ENCODE assay signal across 10 cellular contexts in the genomic region with DNA sequence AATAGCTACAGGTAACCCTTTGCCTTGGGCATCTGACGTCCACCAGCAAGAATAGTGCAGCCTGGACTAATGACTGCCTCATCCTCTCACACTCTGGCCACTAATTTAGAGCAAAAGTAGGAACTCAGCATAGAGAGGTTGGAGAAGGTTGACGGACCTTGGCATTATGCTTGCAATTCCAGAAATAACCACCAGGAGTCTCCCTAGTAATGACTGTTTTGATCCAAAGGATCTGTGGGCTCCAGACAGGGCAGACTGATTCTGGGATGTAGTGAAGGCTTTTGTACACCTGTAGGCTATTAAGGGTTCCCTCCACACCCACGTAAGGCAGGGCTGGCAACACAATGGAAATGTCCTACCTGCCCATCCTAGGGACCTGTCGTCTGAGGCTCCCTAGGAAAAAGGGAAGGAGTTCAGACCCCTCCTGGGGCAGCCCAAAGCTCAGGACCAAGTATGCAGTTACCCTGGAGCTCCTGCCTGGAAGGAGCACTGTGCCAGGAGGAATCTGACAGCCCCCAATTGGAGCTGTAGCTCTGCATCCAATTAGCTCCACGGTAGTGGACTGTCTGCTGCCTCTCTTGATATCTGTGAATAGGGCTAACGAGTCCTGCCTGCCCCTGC.
DNase-seq lines count a peak whose midpoint lies in the region; ATAC-seq and TF ChIP-seq lines count a peak whose summit lies in the region.
"Had no signal": no experiment of that assay in that cellular context is flagged by ENCODE, and none has a peak within 500 bp of the region (broad histone marks: within the 10 kb centered on the region; RNA-seq: fewer than 3 reads in every experiment).

No MANE protein-coding gene starts in this region.

- TF ChIP-seq CTCF in activated CD8-positive, alpha-beta T cell treated with anti-CD3 and anti-CD28 coated beads for 36 hours (IDR thresholded peaks at IDR 0.05), result peak; percentile 75
- peak; percentile 53 for TF ChIP-seq CTCF in fibroblast of villous mesenchyme (IDR thresholded peaks at IDR 0.05; ENCODE audit: insufficient read depth, low read depth, low read length)
- peak; percentile 30 to 42 for TF ChIP-seq CTCF in tibial artery (IDR thresholded peaks at IDR 0.05)

- no peak overlapping the region for H3K4me3 Mint-ChIP-seq in activated CD8-positive, alpha-beta T cell treated with anti-CD3 and anti-CD28 coated beads for 36 hours
- no peak overlapping the region for H3K4me3 Mint-ChIP-seq in activated CD8-positive, alpha-beta T cell treated with anti-CD3 and anti-CD28 coated beads, Interleukin-2, amount 10 ng/mL, durations not matched to agents 7 days and 5 days

- no peaks in the 10 kb centered on the region for H3K9me3 ChIP-seq in tibial artery

- CTCF ChIA-PET in activated CD8-positive, alpha-beta T cell treated with anti-CD3 and anti-CD28 coated beads for 36 hours (lab: Charles Lee), result interaction anchor here (0.9 to 1.9 kb wide), 4 partner anchors 14 to 45 kb away, joined by 3 to 10 read pairs (median 4); no protein-coding TSS in a partner anchor
- CTCF ChIA-PET in activated CD8-positive, alpha-beta T cell treated with anti-CD3 and anti-CD28 coated beads, Interleukin-2, amount 10 ng/mL, durations not matched to agents 7 days and 5 days (lab: Charles Lee), result interaction anchor here (2.1 kb wide), 1 partner anchor 37 kb away, joined by 6 read pairs; no protein-coding TSS in a partner anchor

- H3K27me3 ChIP-seq in tibial artery, result no peaks in the 10 kb centered on the region

- intact Hi-C loops in activated CD8-positive, alpha-beta T cell treated with anti-CD3 and anti-CD28 coated beads for 36 hours (cut with micrococcal nuclease), result no loop called here
- intact Hi-C loops in tibial artery (cut with DNase I; ENCODE audit: low total_unique reads), result loop anchor here (5.0 kb wide), 1 partner anchor 35 kb away; no protein-coding TSS in a partner anchor

- H3K27me3 Mint-ChIP-seq in activated CD8-positive, alpha-beta T cell treated with anti-CD3 and anti-CD28 coated beads for 36 hours, result no peaks in the 10 kb centered on the region
- no peaks in the 10 kb centered on the region for H3K27me3 Mint-ChIP-seq in activated CD8-positive, alpha-beta T cell treated with anti-CD3 and anti-CD28 coated beads, Interleukin-2, amount 10 ng/mL, durations not matched to agents 7 days and 5 days (ENCODE audit: low read depth)

- peaks cover 3% of the 10 kb centered on the region for H3K4me1 Mint-ChIP-seq in activated CD8-positive, alpha-beta T cell treated with anti-CD3 and anti-CD28 coated beads for 36 hours (ENCODE audit: low read depth)
- H3K4me1 Mint-ChIP-seq in activated CD8-positive, alpha-beta T cell treated with anti-CD3 and anti-CD28 coated beads, Interleukin-2, amount 10 ng/mL, durations not matched to agents 7 days and 5 days (ENCODE audit: low read depth), result peaks cover 8% of the 10 kb centered on the region
- H3K4me1 Mint-ChIP-seq: CD4-positive, CD25-positive, alpha-beta regulatory T cell had no signal

- no peak overlapping the region for H3K4me3 ChIP-seq in fibroblast of villous mesenchyme (ENCODE audit: low read depth, low read length)
- no peak overlapping the region for H3K4me3 ChIP-seq in tibial artery

- POLR2A ChIA-PET in activated CD8-positive, alpha-beta T cell treated with anti-CD3 and anti-CD28 coated beads for 36 hours (lab: Charles Lee), result no interaction called here
- POLR2A ChIA-PET in activated CD8-positive, alpha-beta T cell treated with anti-CD3 and anti-CD28 coated beads, Interleukin-2, amount 10 ng/mL, durations not matched to agents 7 days and 5 days (lab: Charles Lee), result no interaction called here

- peaks cover 4% of the 10 kb centered on the region for H3K9me3 Mint-ChIP-seq in activated CD8-positive, alpha-beta T cell treated with anti-CD3 and anti-CD28 coated beads for 36 hours
- H3K9me3 Mint-ChIP-seq in activated CD8-positive, alpha-beta T cell treated with anti-CD3 and anti-CD28 coated beads, Interleukin-2, amount 10 ng/mL, durations not matched to agents 7 days and 5 days (ENCODE audit: insufficient read depth), result no peaks in the 10 kb centered on the region

- H3K36me3 ChIP-seq in tibial artery, result peaks cover 22 to 86% (median 60%) of the 10 kb centered on the region in 3 donors

- no peak overlapping the region for H3K27ac ChIP-seq in tibial artery

- H3K4me1 ChIP-seq in tibial artery, result peaks cover 0 to 10% (median 5%) of the 10 kb centered on the region in 4 donors

- no peak overlapping the region for H3K27ac Mint-ChIP-seq in activated CD8-positive, alpha-beta T cell treated with anti-CD3 and anti-CD28 coated beads for 36 hours
- H3K27ac Mint-ChIP-seq in activated CD8-positive, alpha-beta T cell treated with anti-CD3 and anti-CD28 coated beads, Interleukin-2, amount 10 ng/mL, durations not matched to agents 7 days and 5 days, result no peak overlapping the region

- no peak for ATAC-seq in activated CD8-positive, alpha-beta T cell treated with anti-CD3 and anti-CD28 coated beads for 36 hours
- ATAC-seq in activated CD8-positive, alpha-beta T cell treated with anti-CD3 and anti-CD28 coated beads, Interleukin-2, amount 10 ng/mL, durations not matched to agents 7 days and 5 days, result no peak

- H3K36me3 Mint-ChIP-seq in activated CD8-positive, alpha-beta T cell treated with anti-CD3 and anti-CD28 coated beads for 36 hours (ENCODE audit: low read depth), result no peaks in the 10 kb centered on the region
- no peaks in the 10 kb centered on the region for H3K36me3 Mint-ChIP-seq in activated CD8-positive, alpha-beta T cell treated with anti-CD3 and anti-CD28 coated beads, Interleukin-2, amount 10 ng/mL, durations not matched to agents 7 days and 5 days (ENCODE audit: low read depth)
- H3K36me3 Mint-ChIP-seq: CD4-positive, CD25-positive, alpha-beta regulatory T cell had no signal

- DNase-seq in activated CD8-positive, alpha-beta T cell treated with anti-CD3 and anti-CD28 coated beads for 36 hours, result no peak
- DNase-seq in activated CD8-positive, alpha-beta T cell treated with anti-CD3 and anti-CD28 coated beads, Interleukin-2, amount 10 ng/mL, durations not matched to agents 7 days and 5 days, result no peak
- DNase-seq in RPMI7951 (ENCODE audit: low read depth), result peak; percentile 8
- DNase-seq in fibroblast of villous mesenchyme (ENCODE audit: low read depth), result no peak
- DNase-seq in tibial artery, result no peak
- DNase-seq in inferior parietal cortex (ENCODE audit: extremely low spot score), result no peak
- DNase-seq in NCI-H345 (lab: John Stamatoyannopoulos, UW), result no peak
- no peak for DNase-seq in NCI-H2196 treated with DMSO at 0.1 percent for 48 hours (lab: John Stamatoyannopoulos, UW; ENCODE audit: unreplicated experiment)
- DNase-seq: CD4-positive, CD25-positive, alpha-beta regulatory T cell; NK-92 treated with Interleukin-12 subunit alpha and Interleukin-12 subunit beta, amount 100 ng/mL, for 24 hours had no signal
